6 cellular contexts compared by ENCODE assay signal in genomic region chr6:115721564-115721963, GRCh38.
"Had no signal": no experiment of that assay in that cellular context is flagged by ENCODE, and none has a peak within 500 bp of the region (broad histone marks: within the 10 kb centered on the region; RNA-seq: fewer than 3 reads in every experiment).

No MANE protein-coding gene starts in this region.

- H3K27me3 Mint-ChIP-seq: IgD-negative memory B cell had no signal

- H3K36me3 Mint-ChIP-seq: IgD-negative memory B cell had no signal

- H3K27ac Mint-ChIP-seq: IgD-negative memory B cell had no signal

- ATAC-seq: HepG2, K562 had no signal

- H3K4me1 Mint-ChIP-seq: IgD-negative memory B cell had no signal

- H3K4me3 Mint-ChIP-seq: IgD-negative memory B cell had no signal

- H3K4me3 ChIP-seq: K562 had no signal

- H3K27ac ChIP-seq: HL-60 had no signal

- DNase-seq: IMR-90, KBM-7 had no signal
